Comparison of ENCODE assay signal across 23 cellular contexts in genomic region chr7:155857141-155857540, GRCh38. TPM values are rescaled to one million over a fixed set of nuclear protein-coding genes. Genes with fewer than 3 reads are reported as not detected.
"Had no signal": no experiment of that assay in that cellular context is flagged by ENCODE, and none has a peak within 500 bp of the region (broad histone marks: within the 10 kb centered on the region; RNA-seq: fewer than 3 reads in every experiment).

No MANE protein-coding gene starts in this region.

- DNase-seq: activated CD4-positive, alpha-beta T cell treated with anti-CD3 and anti-CD28 coated beads for 4 hours; activated CD8-positive, alpha-beta T cell treated with anti-CD3 and anti-CD28 coated beads for 36 hours; activated naive CD4-positive, alpha-beta T cell; activated T-cell treated with anti-CD3 and anti-CD28 coated beads for 4 hours; brain microvascular endothelial cell; Kasumi-1; KBM-7; NCI-H1105 treated with DMSO at 0.1 percent for 48 hours; NCI-H1436 treated with DMSO at 0.1 percent for 48 hours; NCI-H187; NCI-H2081; NCI-H510A treated with DMSO at 0.1 percent for 48 hours; NCI-H69; Right ventricle myocardium superior; SJCRH30; SK-N-SH; SW 1271 had no signal

- ATAC-seq: activated CD4-positive, CD25-positive, alpha-beta regulatory T cell treated with anti-CD3 and anti-CD28 coated beads, Interleukin-2, amount 50 U/mL, for 24 hours; activated CD8-positive, alpha-beta T cell treated with anti-CD3 and anti-CD28 coated beads for 36 hours; activated naive CD4-positive, alpha-beta T cell treated with anti-CD3 and anti-CD28 coated beads, Interleukin-2, amount 50 U/mL, for 72 hours; activated T-helper 17 cell treated with anti-CD3 and anti-CD28 coated beads, Interleukin-2, amount 50 U/mL, for 72 hours had no signal

- H3K9me3 ChIP-seq: Peyer's patch, SJCRH30 had no signal

- H3K27me3 ChIP-seq: brain microvascular endothelial cell, Peyer's patch had no signal

- H3K27ac ChIP-seq: brain microvascular endothelial cell, Peyer's patch, RWPE1, SJCRH30 had no signal

- H3K36me3 ChIP-seq: brain microvascular endothelial cell, Peyer's patch, SJCRH30 had no signal

- H3K4me3 ChIP-seq: Peyer's patch, SJCRH30 had no signal

- H3K9ac ChIP-seq: SK-N-SH had no signal

- H3K4me1 ChIP-seq: SJCRH30 had no signal

RNA-seq across cellular contexts. Expression of gene SHH, which starts 44.9 kb away (rescaled TPM):
- total RNA-seq: activated CD8-positive, alpha-beta T cell treated with anti-CD3 and anti-CD28 coated beads for 36 hours; activated naive CD4-positive, alpha-beta T cell treated with anti-CD3 and anti-CD28 coated beads, Interleukin-2, amount 50 U/mL, for 72 hours; activated T-helper 17 cell treated with anti-CD3 and anti-CD28 coated beads, Interleukin-2, amount 50 U/mL, for 72 hours; Right ventricle myocardium superior; SJCRH30; T-helper 1 cell treated with Interleukin-12 subunit alpha and Interleukin-12 subunit beta and Interleukin-4 antibody, amounts not matched to agents 30 ng/mL and 1 ng/mL, for 36 hours had no signal
- polyA plus RNA-seq: SK-N-SH had no signal
